ENCODE assay signal across 8 cellular contexts in genomic region chr2:157876066-157876770, GRCh38. TPM values are rescaled to one million over a fixed set of nuclear protein-coding genes. Genes with fewer than 3 reads are reported as not detected.
DNase-seq lines count a peak whose midpoint lies in the region; ATAC-seq and TF ChIP-seq lines count a peak whose summit lies in the region.

ACVR1 (minus strand) TSS chr2:157876330; CDS start chr2:157799493, 76,837 bp downstream.

- DNase-seq in Ammon's horn (ENCODE audit: low spot score): peak; percentile 99
- peak; percentile 63 for DNase-seq in GM19238 (ENCODE audit: insufficient read length, low spot score)
- DNase-seq in NCI-H524 treated with DMSO at 0.1 percent for 48 hours (lab: John Stamatoyannopoulos, UW): peak; percentile 46
- peak; percentile 89 for DNase-seq in activated CD4-positive, alpha-beta T cell treated with anti-CD3 and anti-CD28 coated beads, Interleukin-2, amount 10 ng/mL, durations not matched to agents 7 days and 5 days
- DNase-seq in coronary artery (ENCODE audit: low spot score): peak; percentile 96
- peak in 3 of 4 experiments; percentile 57 to 81 (median 75) for DNase-seq in stimulated activated CD4-positive, alpha-beta T cell treated with anti-CD3 and anti-CD28 coated beads, Interleukin-1b, Interleukin-23, amount 100 ng/mL, for 24 hours (ENCODE audit: low read depth in 4 of 4, low spot score in 1 of 4)

- H3K9me3 Mint-ChIP-seq in activated CD4-positive, alpha-beta T cell treated with anti-CD3 and anti-CD28 coated beads, Interleukin-2, amount 10 ng/mL, durations not matched to agents 7 days and 5 days: no peaks in the 10 kb centered on the region

- peak within 1 kb of the TSS; percentile 96 for H3K4me3 ChIP-seq in coronary artery

- H3K27ac ChIP-seq in coronary artery: peak within 1 kb of the TSS; percentile 96 to 99
- peak within 1 kb of the TSS; percentile 88 for H3K27ac ChIP-seq in layer of hippocampus (ENCODE audit: low read depth, low read length)

- peaks cover 63% of the 10 kb centered on the region for H3K4me1 Mint-ChIP-seq in activated CD4-positive, alpha-beta T cell treated with anti-CD3 and anti-CD28 coated beads, Interleukin-2, amount 10 ng/mL, durations not matched to agents 7 days and 5 days

- peak; percentile 89 for ATAC-seq in HG03439 (IDR thresholded peaks at IDR 0.05; ENCODE audit: unreplicated experiment)

- peak; percentile 13 for TF ChIP-seq CTCF in coronary artery (IDR thresholded peaks at IDR 0.05)

- H3K27ac Mint-ChIP-seq in activated CD4-positive, alpha-beta T cell treated with anti-CD3 and anti-CD28 coated beads, Interleukin-2, amount 10 ng/mL, durations not matched to agents 7 days and 5 days: peak within 1 kb of the TSS; percentile 94

- CTCF ChIA-PET in activated CD4-positive, alpha-beta T cell treated with anti-CD3 and anti-CD28 coated beads, Interleukin-2, amount 10 ng/mL, durations not matched to agents 7 days and 5 days (lab: Charles Lee): interaction anchor here (0.8 to 2.3 kb wide), 15 partner anchors 9 to 546 kb away, joined by 3 to 17 read pairs (median 4); no protein-coding TSS in a partner anchor

- H3K27me3 Mint-ChIP-seq in activated CD4-positive, alpha-beta T cell treated with anti-CD3 and anti-CD28 coated beads, Interleukin-2, amount 10 ng/mL, durations not matched to agents 7 days and 5 days: no peaks in the 10 kb centered on the region

- H3K4me3 Mint-ChIP-seq in activated CD4-positive, alpha-beta T cell treated with anti-CD3 and anti-CD28 coated beads, Interleukin-2, amount 10 ng/mL, durations not matched to agents 7 days and 5 days: peak within 1 kb of the TSS; percentile 96

- POLR2A ChIA-PET in activated CD4-positive, alpha-beta T cell treated with anti-CD3 and anti-CD28 coated beads, Interleukin-2, amount 10 ng/mL, durations not matched to agents 7 days and 5 days (lab: Charles Lee): interaction anchor here (0.6 to 2.5 kb wide), 5 partner anchors 18 to 1399 kb away, joined by 3 to 6 read pairs (median 4); no protein-coding TSS in a partner anchor

- no peaks in the 10 kb centered on the region for H3K27me3 ChIP-seq in layer of hippocampus (ENCODE audit: control insufficient read depth, insufficient read depth, low read length)

- H3K36me3 Mint-ChIP-seq in activated CD4-positive, alpha-beta T cell treated with anti-CD3 and anti-CD28 coated beads, Interleukin-2, amount 10 ng/mL, durations not matched to agents 7 days and 5 days (ENCODE audit: low read depth): peaks cover 30% of the 10 kb centered on the region

RNA-seq across cellular contexts. Expression of gene ACVR1, which starts in this region (rescaled TPM):
- 10 to 100 TPM; 26.0 to 29.6 TPM for total RNA-seq in activated CD4-positive, alpha-beta T cell treated with anti-CD3 and anti-CD28 coated beads, Interleukin-2, amount 10 ng/mL, durations not matched to agents 7 days and 5 days

Comparison
In these comparisons a context has a peak if more than half of its experiments do, and no peak if none do; other contexts are left out.
1. Peak in every context shown above with its lines: DNase-seq, ATAC-seq, H3K4me3 ChIP-seq and H3K27ac ChIP-seq.
2. DNase-seq: peak in every context shown above with its lines; median percentile 99 in Ammon's horn; 96 in coronary artery; 89 in activated CD4-positive, alpha-beta T cell treated with anti-CD3 and anti-CD28 coated beads, Interleukin-2, amount 10 ng/mL, durations not matched to agents 7 days and 5 days; 75 in stimulated activated CD4-positive, alpha-beta T cell treated with anti-CD3 and anti-CD28 coated beads, Interleukin-1b, Interleukin-23, amount 100 ng/mL, for 24 hours; 63 in GM19238; 46 in NCI-H524 treated with DMSO at 0.1 percent for 48 hours.